In the genomic region with DNA sequence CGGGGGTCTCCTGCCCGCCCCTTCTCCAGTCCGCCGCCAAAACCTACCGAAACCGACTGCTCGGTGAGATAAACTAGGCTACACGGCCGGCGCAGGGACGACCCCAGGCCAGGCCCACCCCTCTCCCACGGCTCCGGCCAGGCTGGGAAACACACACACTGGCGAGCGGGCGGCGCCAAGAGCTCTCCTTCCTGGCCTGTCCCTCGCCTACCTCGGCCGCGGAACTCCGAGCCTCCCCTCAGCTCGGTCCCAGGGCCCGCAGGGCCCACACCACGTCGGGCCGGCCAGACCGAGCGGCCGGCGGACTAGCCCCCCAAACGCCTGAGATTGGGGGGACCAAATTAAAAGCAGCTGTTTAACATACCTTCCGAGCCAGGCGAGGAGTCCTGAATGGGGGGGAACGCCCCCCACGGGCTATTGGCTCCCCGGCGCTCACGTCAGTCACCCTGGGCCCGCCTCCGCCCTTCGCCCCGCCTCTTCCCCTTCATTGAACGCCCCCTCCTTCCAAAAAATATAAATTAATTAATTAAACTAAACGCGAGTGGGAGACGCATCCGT, we compare ENCODE assay signal across 8 cellular contexts. TPM values are rescaled to one million over a fixed set of nuclear protein-coding genes. Genes with fewer than 3 reads are reported as not detected.
A peak's percentile ranks its signal among the peaks of the same experiment; 100 is the strongest.
DNase-seq lines count a peak whose midpoint lies in the region; ATAC-seq and TF ChIP-seq lines count a peak whose summit lies in the region.

No MANE protein-coding gene starts in this region.

- no peaks in the 10 kb centered on the region for H3K4me1 ChIP-seq in BE2C
- peaks cover 0 to 6% of the 10 kb centered on the region in 2 donors for H3K4me1 ChIP-seq in lung (ENCODE audit: control insufficient read depth in 2 of 2, insufficient read depth in 2 of 2, low read length in 2 of 2)

- H3K27me3 ChIP-seq in BE2C (no peaks in the 10 kb centered on the region), lung (ENCODE audit: control insufficient read depth, insufficient read depth) (no peaks in the 10 kb centered on the region)

- DNase-seq in BE2C: peak; percentile 88
- DNase-seq in HFF-Myc (ENCODE audit: extremely low read depth, low read depth): no peak
- DNase-seq in NOMO-1 (lab: John Stamatoyannopoulos, UW; ENCODE audit: unreplicated experiment in 2 of 2): peak; percentile 73 to 76
- peak; percentile 75 to 81 for DNase-seq in activated CD8-positive, alpha-beta memory T cell treated with anti-CD3 and anti-CD28 coated beads for 4 hours (ENCODE audit: low read depth in 2 of 2)
- peak; percentile 85 for DNase-seq in effector CD4-positive, alpha-beta T cell
- peak; percentile 92 for DNase-seq in lung (ENCODE audit: low spot score)
- peak; percentile 59 to 85 (median 62) for DNase-seq in stimulated activated CD4-positive, alpha-beta T cell treated with anti-CD3 and anti-CD28 coated beads, TNF-alpha, amount 100 ng/mL, for 1 hour (ENCODE audit: low read depth in 3 of 3, low spot score in 1 of 3)

- TF ChIP-seq CTCF in BE2C (IDR thresholded peaks at IDR 0.05; ENCODE audit: low read depth, low read length) (no peak), HFF-Myc (IDR thresholded peaks at IDR 0.05; ENCODE audit: low read depth, low read length, missing control alignments) (no peak), lung (IDR thresholded peaks at IDR 0.05; ENCODE audit: control extremely low read depth, extremely low read depth) (no peak)

- peak overlapping the region; percentile 73 to 94 for H3K27ac ChIP-seq in lung (ENCODE audit: low read depth in 1 of 2, low read length in 1 of 2)

- 0% methylated on average over 48 of the region's 48 CpGs for WGBS in lung, 2 donors

- H3K4me3 ChIP-seq in BE2C (ENCODE audit: low read depth, low read length) (peak overlapping the region; percentile 91), HFF-Myc (replicated peaks; ENCODE audit: low read depth, low read length) (peak overlapping the region; percentile 93), lung (peak overlapping the region; percentile 79)

- peak; percentile 9 for ATAC-seq in lung (ENCODE audit: insufficient read depth, low FRiP score)
- no peak for ATAC-seq in HG03442 (IDR thresholded peaks at IDR 0.05; ENCODE audit: unreplicated experiment)

- H3K9me3 ChIP-seq in BE2C (no peaks in the 10 kb centered on the region), lung (ENCODE audit: control insufficient read depth in 2 of 2, insufficient read depth in 1 of 2, low read length in 1 of 2) (no peaks in the 10 kb centered on the region)

- no peaks in the 10 kb centered on the region for H3K36me3 ChIP-seq in BE2C
- H3K36me3 ChIP-seq in lung (ENCODE audit: control insufficient read depth in 2 of 2, insufficient read depth in 2 of 2, low read length in 2 of 2): no peaks in the 10 kb centered on the region

RNA-seq across cellular contexts. Expression of a gene that starts 4.0 kb away (rescaled TPM):
- 34.3 TPM for polyA plus RNA-seq in BE2C (2012; ENCODE audit: insufficient read depth, insufficient read length, low read depth)
- 10 to 100 TPM; 66.1 to 86.1 TPM for total RNA-seq in lung
- 10 to 100 TPM in 1 of 2 donors, 1 to 10 TPM in 1; 9.8 to 19.9 TPM for polyA plus RNA-seq in lung
